2 cellular contexts compared by ENCODE assay signal in the genomic region with DNA sequence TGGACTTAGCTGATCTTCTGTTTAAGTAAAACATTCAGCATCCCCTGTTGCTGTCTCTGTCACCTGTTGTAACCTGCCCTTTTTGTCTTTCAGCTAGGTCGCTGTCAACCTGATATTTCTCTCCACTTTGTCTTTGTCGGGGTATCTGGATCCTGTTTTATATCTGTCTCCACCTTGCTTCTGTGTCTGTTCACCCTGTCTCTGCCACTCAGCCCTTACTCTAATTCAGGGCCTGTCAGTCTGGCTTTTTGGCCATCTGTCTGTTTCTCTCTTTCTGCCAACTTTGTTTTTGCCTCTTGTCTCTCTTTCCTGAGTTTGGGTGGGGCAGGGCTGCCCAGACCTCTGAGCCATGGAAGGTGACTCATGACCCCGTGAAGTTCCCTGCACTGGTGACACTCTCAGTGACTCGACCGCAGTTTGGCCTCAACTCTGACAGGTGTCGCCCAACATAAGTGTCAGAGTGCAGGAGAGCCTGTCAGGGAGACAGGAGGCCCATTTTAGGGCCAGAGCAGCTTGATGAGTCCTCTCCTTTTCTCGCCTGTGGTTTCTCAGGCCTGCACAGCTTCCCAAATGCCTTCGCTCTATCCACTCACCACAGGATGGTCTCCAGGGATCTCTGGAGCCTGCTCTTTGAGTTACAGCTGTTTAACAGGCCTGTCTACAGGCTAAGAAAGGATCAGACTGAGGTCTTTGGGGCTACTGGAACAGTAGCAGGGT.
TF ChIP-seq lines count a peak whose summit lies in the region.

No MANE protein-coding gene starts in this region.

TF ChIP-seq in HEK293, 187 proteins besides CTCF, POLR2A, EP300 and RAD21 (continues in another document):
- TF ChIP-seq, protein P1, sequence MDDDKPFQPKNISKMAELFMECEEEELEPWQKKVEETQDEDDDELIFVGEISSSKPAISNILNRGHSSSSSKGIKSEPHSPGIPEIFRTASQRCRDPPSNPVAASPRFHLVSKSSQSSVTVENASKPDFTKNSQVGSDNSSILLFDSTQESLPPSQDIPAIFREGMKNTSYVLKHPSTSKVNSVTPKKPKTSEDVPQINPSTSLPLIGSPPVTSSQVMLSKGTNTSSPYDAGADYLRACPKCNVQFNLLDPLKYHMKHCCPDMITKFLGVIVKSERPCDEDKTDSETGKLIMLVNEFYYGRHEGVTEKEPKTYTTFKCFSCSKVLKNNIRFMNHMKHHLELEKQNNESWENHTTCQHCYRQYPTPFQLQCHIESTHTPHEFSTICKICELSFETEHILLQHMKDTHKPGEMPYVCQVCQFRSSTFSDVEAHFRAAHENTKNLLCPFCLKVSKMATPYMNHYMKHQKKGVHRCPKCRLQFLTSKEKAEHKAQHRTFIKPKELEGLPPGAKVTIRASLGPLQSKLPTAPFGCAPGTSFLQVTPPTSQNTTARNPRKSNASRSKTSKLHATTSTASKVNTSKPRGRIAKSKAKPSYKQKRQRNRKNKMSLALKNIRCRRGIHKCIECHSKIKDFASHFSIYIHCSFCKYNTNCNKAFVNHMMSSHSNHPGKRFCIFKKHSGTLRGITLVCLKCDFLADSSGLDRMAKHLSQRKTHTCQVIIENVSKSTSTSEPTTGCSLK (tag by site-specific recombination; IDR thresholded peaks at IDR 0.05): no peak
- no peak for TF ChIP-seq ZNF274 (IDR thresholded peaks at IDR 0.05; ENCODE audit: low read length)
- TF ChIP-seq ZNF274 (tag by site-specific recombination; IDR thresholded peaks at IDR 0.05; ENCODE audit: borderline replicate concordance): no peak
- TF ChIP-seq ZNF416 (tag by site-specific recombination; IDR thresholded peaks at IDR 0.05): no peak
- no peak for TF ChIP-seq ZNF146 (tag by site-specific recombination; IDR thresholded peaks at IDR 0.05)
- 0 out of 2 replicates have a peak, but pooled peaks have one; percentile 32 for TF ChIP-seq ZNF600 (tag by site-specific recombination; IDR thresholded peaks at IDR 0.05)
- TF ChIP-seq, protein P2, sequence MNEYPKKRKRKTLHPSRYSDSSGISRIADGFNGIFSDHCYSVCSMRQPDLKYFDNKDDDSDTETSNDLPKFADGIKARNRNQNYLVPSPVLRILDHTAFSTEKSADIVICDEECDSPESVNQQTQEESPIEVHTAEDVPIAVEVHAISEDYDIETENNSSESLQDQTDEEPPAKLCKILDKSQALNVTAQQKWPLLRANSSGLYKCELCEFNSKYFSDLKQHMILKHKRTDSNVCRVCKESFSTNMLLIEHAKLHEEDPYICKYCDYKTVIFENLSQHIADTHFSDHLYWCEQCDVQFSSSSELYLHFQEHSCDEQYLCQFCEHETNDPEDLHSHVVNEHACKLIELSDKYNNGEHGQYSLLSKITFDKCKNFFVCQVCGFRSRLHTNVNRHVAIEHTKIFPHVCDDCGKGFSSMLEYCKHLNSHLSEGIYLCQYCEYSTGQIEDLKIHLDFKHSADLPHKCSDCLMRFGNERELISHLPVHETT (tag by site-specific recombination; IDR thresholded peaks at IDR 0.05): 0 out of 2 replicates have a peak, but pooled peaks have one; percentile 5
- TF ChIP-seq, protein P3, sequence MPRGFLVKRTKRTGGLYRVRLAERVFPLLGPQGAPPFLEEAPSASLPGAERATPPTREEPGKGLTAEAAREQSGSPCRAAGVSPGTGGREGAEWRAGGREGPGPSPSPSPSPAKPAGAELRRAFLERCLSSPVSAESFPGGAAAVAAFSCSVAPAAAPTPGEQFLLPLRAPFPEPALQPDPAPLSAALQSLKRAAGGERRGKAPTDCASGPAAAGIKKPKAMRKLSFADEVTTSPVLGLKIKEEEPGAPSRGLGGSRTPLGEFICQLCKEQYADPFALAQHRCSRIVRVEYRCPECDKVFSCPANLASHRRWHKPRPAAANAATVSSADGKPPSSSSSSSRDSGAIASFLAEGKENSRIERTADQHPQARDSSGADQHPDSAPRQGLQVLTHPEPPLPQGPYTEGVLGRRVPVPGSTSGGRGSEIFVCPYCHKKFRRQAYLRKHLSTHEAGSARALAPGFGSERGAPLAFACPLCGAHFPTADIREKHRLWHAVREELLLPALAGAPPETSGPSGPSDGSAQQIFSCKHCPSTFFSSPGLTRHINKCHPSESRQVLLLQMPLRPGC (tag by site-specific recombination; IDR thresholded peaks at IDR 0.05): 0 out of 2 replicates have a peak, but pooled peaks have one; percentile 51
- 0 out of 2 replicates have a peak, but pooled peaks have one; percentile 16 for TF ChIP-seq ZNF629 (tag by site-specific recombination; IDR thresholded peaks at IDR 0.05)
- no peak for TF ChIP-seq ZNF621 (tag by site-specific recombination; IDR thresholded peaks at IDR 0.05)
- peak; percentile 84 for TF ChIP-seq ZNF366 (tag by site-specific recombination; conservative IDR thresholded peaks at IDR 0.05)
- no peak for TF ChIP-seq ZBTB21 (tag by site-specific recombination; IDR thresholded peaks at IDR 0.05)
- TF ChIP-seq, protein P4, sequence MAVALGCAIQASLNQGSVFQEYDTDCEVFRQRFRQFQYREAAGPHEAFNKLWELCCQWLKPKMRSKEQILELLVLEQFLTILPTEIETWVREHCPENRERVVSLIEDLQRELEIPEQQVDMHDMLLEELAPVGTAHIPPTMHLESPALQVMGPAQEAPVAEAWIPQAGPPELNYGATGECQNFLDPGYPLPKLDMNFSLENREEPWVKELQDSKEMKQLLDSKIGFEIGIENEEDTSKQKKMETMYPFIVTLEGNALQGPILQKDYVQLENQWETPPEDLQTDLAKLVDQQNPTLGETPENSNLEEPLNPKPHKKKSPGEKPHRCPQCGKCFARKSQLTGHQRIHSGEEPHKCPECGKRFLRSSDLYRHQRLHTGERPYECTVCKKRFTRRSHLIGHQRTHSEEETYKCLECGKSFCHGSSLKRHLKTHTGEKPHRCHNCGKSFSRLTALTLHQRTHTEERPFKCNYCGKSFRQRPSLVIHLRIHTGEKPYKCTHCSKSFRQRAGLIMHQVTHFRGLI (tag by site-specific recombination; IDR thresholded peaks at IDR 0.05): peak; percentile 38; the same call in 1 of the 2 replicates
- TF ChIP-seq SCRT2 (tag by site-specific recombination; IDR thresholded peaks at IDR 0.05): peak; percentile 91
- peak; percentile 88 for TF ChIP-seq SCRT1 (tag by site-specific recombination; IDR thresholded peaks at IDR 0.05; ENCODE audit: borderline replicate concordance)
- peak; percentile 42 for TF ChIP-seq ZNF335 (tag by site-specific recombination; conservative IDR thresholded peaks at IDR 0.05)
- TF ChIP-seq ZNF521 (tag by site-specific recombination; IDR thresholded peaks at IDR 0.05): no peak
- peak; percentile 34; the same call in 1 of the 2 replicates for TF ChIP-seq PRDM1 (tag by site-specific recombination; IDR thresholded peaks at IDR 0.05)
- peak; percentile 49 for TF ChIP-seq ZBTB17 (tag by site-specific recombination; IDR thresholded peaks at IDR 0.05)
- peak; percentile 89 for TF ChIP-seq OSR2 (tag by site-specific recombination; IDR thresholded peaks at IDR 0.05)
- TF ChIP-seq SP7 (tag by site-specific recombination; IDR thresholded peaks at IDR 0.05): peak; percentile 26; the same call in 1 of the 2 replicates
- TF ChIP-seq, protein P5, sequence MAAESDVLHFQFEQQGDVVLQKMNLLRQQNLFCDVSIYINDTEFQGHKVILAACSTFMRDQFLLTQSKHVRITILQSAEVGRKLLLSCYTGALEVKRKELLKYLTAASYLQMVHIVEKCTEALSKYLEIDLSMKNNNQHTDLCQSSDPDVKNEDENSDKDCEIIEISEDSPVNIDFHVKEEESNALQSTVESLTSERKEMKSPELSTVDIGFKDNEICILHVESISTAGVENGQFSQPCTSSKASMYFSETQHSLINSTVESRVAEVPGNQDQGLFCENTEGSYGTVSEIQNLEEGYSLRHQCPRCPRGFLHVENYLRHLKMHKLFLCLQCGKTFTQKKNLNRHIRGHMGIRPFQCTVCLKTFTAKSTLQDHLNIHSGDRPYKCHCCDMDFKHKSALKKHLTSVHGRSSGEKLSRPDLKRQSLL (tag by site-specific recombination; IDR thresholded peaks at IDR 0.05): no peak

TF ChIP-seq in neural cell, 6 proteins besides CTCF, POLR2A, EP300 and RAD21 (continued from another document):
- TF ChIP-seq, protein P6, sequence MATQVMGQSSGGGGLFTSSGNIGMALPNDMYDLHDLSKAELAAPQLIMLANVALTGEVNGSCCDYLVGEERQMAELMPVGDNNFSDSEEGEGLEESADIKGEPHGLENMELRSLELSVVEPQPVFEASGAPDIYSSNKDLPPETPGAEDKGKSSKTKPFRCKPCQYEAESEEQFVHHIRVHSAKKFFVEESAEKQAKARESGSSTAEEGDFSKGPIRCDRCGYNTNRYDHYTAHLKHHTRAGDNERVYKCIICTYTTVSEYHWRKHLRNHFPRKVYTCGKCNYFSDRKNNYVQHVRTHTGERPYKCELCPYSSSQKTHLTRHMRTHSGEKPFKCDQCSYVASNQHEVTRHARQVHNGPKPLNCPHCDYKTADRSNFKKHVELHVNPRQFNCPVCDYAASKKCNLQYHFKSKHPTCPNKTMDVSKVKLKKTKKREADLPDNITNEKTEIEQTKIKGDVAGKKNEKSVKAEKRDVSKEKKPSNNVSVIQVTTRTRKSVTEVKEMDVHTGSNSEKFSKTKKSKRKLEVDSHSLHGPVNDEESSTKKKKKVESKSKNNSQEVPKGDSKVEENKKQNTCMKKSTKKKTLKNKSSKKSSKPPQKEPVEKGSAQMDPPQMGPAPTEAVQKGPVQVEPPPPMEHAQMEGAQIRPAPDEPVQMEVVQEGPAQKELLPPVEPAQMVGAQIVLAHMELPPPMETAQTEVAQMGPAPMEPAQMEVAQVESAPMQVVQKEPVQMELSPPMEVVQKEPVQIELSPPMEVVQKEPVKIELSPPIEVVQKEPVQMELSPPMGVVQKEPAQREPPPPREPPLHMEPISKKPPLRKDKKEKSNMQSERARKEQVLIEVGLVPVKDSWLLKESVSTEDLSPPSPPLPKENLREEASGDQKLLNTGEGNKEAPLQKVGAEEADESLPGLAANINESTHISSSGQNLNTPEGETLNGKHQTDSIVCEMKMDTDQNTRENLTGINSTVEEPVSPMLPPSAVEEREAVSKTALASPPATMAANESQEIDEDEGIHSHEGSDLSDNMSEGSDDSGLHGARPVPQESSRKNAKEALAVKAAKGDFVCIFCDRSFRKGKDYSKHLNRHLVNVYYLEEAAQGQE (IDR thresholded peaks at IDR 0.05; ENCODE audit: borderline replicate concordance): no peak
- TF ChIP-seq TAF1 (IDR thresholded peaks at IDR 0.05; ENCODE audit: low read depth) (no peak), MXI1 (conservative IDR thresholded peaks at IDR 0.05; ENCODE audit: poor library complexity, severe bottlenecking) (no peak), POLR2AphosphoS5 (IDR thresholded peaks at IDR 0.05) (no peak)
TF ChIP-seq in neural cell: peak in this region for 0.
